ENCODE assay signal across 1 cellular context in the genomic region with DNA sequence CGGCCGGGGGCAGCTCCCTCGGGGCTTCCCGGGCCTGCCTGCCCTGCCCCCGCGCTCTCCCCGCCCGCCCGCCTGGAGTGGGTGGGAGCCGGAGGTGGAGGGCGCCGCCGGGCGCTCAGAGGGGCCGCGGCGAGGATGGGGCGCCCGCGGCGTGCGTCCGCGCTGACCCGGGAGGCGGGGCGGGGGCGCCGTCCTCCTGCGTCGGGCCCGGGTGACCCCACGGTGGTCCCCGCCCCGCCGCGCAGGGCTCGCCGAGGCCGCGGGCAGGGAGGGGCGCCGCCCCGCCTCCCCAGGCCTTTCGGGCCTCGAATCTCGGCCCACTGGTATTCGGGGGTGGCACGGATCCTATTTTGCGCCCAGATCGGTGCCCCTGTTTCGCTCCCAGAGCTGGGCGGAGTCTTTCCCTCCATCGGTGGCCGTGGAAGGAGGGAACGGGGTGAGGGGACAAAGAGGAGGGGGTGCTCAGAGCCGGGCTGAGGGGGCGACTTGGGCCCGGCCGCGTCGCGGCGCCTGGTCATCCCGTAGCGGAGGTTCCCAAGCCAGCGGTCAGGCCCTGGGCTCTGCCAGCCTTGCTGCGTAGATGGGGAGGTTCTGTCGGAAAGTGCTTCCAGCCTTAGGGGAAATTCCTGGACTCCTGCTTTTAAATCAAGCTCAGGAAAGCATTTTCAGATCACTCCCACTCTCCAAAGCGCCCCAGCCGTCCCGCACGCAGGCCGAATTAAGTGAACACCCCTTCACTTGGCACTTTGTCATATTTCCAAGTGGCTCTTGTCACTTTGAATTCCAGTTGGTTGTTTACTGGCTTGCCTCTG.
TF ChIP-seq lines count a peak whose summit lies in the region.

No MANE protein-coding gene starts in this region.

TF ChIP-seq in HEK293, 187 proteins besides CTCF, POLR2A, EP300 and RAD21 (continued from another document and continues in another):
- no peak for TF ChIP-seq ZIC2 (tag by site-specific recombination; IDR thresholded peaks at IDR 0.05)
- peak; percentile 30; the same call in 1 of the 2 replicates for TF ChIP-seq ZNF660 (tag by site-specific recombination; IDR thresholded peaks at IDR 0.05)
- no peak for TF ChIP-seq ZNF302 (tag by site-specific recombination; IDR thresholded peaks at IDR 0.05; ENCODE audit: low read depth)
- no peak for TF ChIP-seq ZBTB6 (tag by site-specific recombination; IDR thresholded peaks at IDR 0.05)
- TF ChIP-seq MZF1 (tag by site-specific recombination; IDR thresholded peaks at IDR 0.05; ENCODE audit: borderline replicate concordance): no peak
- no peak for TF ChIP-seq ZNF10 (tag by site-specific recombination; IDR thresholded peaks at IDR 0.05)
- TF ChIP-seq, protein P1, sequence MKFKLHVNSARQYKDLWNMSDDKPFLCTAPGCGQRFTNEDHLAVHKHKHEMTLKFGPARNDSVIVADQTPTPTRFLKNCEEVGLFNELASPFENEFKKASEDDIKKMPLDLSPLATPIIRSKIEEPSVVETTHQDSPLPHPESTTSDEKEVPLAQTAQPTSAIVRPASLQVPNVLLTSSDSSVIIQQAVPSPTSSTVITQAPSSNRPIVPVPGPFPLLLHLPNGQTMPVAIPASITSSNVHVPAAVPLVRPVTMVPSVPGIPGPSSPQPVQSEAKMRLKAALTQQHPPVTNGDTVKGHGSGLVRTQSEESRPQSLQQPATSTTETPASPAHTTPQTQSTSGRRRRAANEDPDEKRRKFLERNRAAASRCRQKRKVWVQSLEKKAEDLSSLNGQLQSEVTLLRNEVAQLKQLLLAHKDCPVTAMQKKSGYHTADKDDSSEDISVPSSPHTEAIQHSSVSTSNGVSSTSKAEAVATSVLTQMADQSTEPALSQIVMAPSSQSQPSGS (tag by site-specific recombination; IDR thresholded peaks at IDR 0.05; ENCODE audit: low read depth): no peak
- TF ChIP-seq MEIS1 (CRISPR knock-in tag; IDR thresholded peaks at IDR 0.05; ENCODE audit: borderline replicate concordance): no peak
- no peak for TF ChIP-seq ZNF792 (tag by site-specific recombination; IDR thresholded peaks at IDR 0.05)
- TF ChIP-seq, protein P2, sequence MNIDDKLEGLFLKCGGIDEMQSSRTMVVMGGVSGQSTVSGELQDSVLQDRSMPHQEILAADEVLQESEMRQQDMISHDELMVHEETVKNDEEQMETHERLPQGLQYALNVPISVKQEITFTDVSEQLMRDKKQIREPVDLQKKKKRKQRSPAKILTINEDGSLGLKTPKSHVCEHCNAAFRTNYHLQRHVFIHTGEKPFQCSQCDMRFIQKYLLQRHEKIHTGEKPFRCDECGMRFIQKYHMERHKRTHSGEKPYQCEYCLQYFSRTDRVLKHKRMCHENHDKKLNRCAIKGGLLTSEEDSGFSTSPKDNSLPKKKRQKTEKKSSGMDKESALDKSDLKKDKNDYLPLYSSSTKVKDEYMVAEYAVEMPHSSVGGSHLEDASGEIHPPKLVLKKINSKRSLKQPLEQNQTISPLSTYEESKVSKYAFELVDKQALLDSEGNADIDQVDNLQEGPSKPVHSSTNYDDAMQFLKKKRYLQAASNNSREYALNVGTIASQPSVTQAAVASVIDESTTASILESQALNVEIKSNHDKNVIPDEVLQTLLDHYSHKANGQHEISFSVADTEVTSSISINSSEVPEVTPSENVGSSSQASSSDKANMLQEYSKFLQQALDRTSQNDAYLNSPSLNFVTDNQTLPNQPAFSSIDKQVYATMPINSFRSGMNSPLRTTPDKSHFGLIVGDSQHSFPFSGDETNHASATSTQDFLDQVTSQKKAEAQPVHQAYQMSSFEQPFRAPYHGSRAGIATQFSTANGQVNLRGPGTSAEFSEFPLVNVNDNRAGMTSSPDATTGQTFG (tag by site-specific recombination; IDR thresholded peaks at IDR 0.05; ENCODE audit: borderline replicate concordance): no peak
- 0 out of 2 replicates have a peak, but pooled peaks have one; percentile 34 for TF ChIP-seq ZNF423 (tag by site-specific recombination; IDR thresholded peaks at IDR 0.05)
- TF ChIP-seq ZNF214 (tag by site-specific recombination; IDR thresholded peaks at IDR 0.05; ENCODE audit: borderline replicate concordance): no peak
- no peak for TF ChIP-seq ZNF664 (tag by site-specific recombination; IDR thresholded peaks at IDR 0.05)
- no peak for TF ChIP-seq REPIN1 (tag by site-specific recombination; IDR thresholded peaks at IDR 0.05; ENCODE audit: low read depth)
- no peak for TF ChIP-seq ZNF362 (tag by site-specific recombination; IDR thresholded peaks at IDR 0.05)
- TF ChIP-seq, protein P3, sequence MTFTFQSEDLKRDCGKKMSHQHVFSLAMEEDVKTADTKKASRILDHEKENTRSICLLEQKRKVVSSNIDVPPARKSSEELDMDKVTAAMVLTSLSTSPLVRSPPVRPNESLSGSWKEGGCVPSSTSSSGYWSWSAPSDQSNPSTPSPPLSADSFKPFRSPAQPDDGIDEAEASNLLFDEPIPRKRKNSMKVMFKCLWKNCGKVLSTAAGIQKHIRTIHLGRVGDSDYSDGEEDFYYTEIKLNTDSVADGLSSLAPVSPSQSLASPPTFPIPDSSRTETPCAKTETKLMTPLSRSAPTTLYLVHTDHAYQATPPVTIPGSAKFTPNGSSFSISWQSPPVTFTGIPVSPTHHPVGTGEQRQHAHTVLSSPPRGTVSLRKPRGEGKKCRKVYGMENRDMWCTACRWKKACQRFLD (tag by site-specific recombination; IDR thresholded peaks at IDR 0.05): no peak
- TF ChIP-seq ZNF37A (tag by site-specific recombination; IDR thresholded peaks at IDR 0.05): no peak
- peak; percentile 60 for TF ChIP-seq ZNF366 (tag by site-specific recombination; conservative IDR thresholded peaks at IDR 0.05)
- no peak for TF ChIP-seq ZNF629 (tag by site-specific recombination; IDR thresholded peaks at IDR 0.05)
- TF ChIP-seq ZNF626 (tag by site-specific recombination; IDR thresholded peaks at IDR 0.05): no peak
- no peak for TF ChIP-seq GLI2 (tag by site-specific recombination; IDR thresholded peaks at IDR 0.05; ENCODE audit: borderline replicate concordance, low read depth)
- TF ChIP-seq TSHZ1 (tag by site-specific recombination; IDR thresholded peaks at IDR 0.05; ENCODE audit: borderline replicate concordance): no peak
- TF ChIP-seq ZSCAN5A (tag by site-specific recombination; IDR thresholded peaks at IDR 0.05): no peak
- 0 out of 2 replicates have a peak, but pooled peaks have one; percentile 27 for TF ChIP-seq ZSCAN30 (tag by site-specific recombination; IDR thresholded peaks at IDR 0.05)
- TF ChIP-seq ZBTB8A (tag by site-specific recombination; IDR thresholded peaks at IDR 0.05): peak; percentile 94
- TF ChIP-seq ZNF677 (tag by site-specific recombination; IDR thresholded peaks at IDR 0.05): no peak
- no peak for TF ChIP-seq ZNF510 (tag by site-specific recombination; IDR thresholded peaks at IDR 0.05; ENCODE audit: insufficient replicate concordance)
- TF ChIP-seq ZNF521 (tag by site-specific recombination; IDR thresholded peaks at IDR 0.05): no peak
- TF ChIP-seq ZNF747 (tag by site-specific recombination; IDR thresholded peaks at IDR 0.05): no peak
- TF ChIP-seq SALL2 (tag by site-specific recombination; IDR thresholded peaks at IDR 0.05; ENCODE audit: borderline replicate concordance): no peak
- TF ChIP-seq KLF16 (tag by site-specific recombination; IDR thresholded peaks at IDR 0.05): peak; percentile 45
- no peak for TF ChIP-seq ZNF670 (tag by site-specific recombination; IDR thresholded peaks at IDR 0.05; ENCODE audit: low read depth)
- no peak for TF ChIP-seq ZNF843 (tag by site-specific recombination; IDR thresholded peaks at IDR 0.05)
- TF ChIP-seq ZNF398 (tag by site-specific recombination; IDR thresholded peaks at IDR 0.05): peak; percentile 57; the same call in 1 of the 2 replicates
- TF ChIP-seq, protein P4, sequence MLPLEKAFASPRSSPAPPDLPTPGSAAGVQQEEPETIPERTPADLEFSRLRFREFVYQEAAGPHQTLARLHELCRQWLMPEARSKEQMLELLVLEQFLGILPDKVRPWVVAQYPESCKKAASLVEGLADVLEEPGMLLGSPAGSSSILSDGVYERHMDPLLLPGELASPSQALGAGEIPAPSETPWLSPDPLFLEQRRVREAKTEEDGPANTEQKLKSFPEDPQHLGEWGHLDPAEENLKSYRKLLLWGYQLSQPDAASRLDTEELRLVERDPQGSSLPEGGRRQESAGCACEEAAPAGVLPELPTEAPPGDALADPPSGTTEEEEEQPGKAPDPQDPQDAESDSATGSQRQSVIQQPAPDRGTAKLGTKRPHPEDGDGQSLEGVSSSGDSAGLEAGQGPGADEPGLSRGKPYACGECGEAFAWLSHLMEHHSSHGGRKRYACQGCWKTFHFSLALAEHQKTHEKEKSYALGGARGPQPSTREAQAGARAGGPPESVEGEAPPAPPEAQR (tag by site-specific recombination; IDR thresholded peaks at IDR 0.05): no peak
- TF ChIP-seq HOXA7 (CRISPR knock-in tag; IDR thresholded peaks at IDR 0.05; ENCODE audit: borderline replicate concordance): no peak
- no peak for TF ChIP-seq ZNF639 (tag by site-specific recombination; IDR thresholded peaks at IDR 0.05)
- TF ChIP-seq ZNF48 (tag by site-specific recombination; IDR thresholded peaks at IDR 0.05): no peak
- no peak for TF ChIP-seq ZNF830 (tag by site-specific recombination; IDR thresholded peaks at IDR 0.05; ENCODE audit: low read depth)
